In the genomic region with DNA sequence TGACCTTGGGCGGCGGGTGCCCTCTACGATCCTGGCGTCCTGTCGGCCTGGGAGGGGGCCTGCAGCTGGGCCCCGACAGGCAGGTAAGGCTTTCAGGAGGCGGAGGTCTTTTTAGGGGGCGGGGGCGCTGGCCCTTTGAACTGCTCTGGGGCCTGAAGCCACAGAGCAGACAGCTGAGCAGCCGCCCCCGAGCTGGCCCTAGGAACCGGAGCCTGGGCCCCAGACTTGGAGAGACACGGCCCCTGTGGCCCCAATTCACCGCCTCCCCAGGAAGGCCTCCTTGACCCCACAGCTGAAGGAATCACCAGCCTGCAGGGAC, we compare ENCODE assay signal across 8 cellular contexts. TPM values are rescaled to one million over a fixed set of nuclear protein-coding genes. Genes with fewer than 3 reads are reported as not detected.
DNase-seq lines count a peak whose midpoint lies in the region; ATAC-seq and TF ChIP-seq lines count a peak whose summit lies in the region.

No MANE protein-coding gene starts in this region.

- intact Hi-C loops in CD4-positive, alpha-beta T cell (cut with DNase I, micrococcal nuclease), result loop anchor here (1.0 to 2.0 kb wide), 3 partner anchors 24 to 64 kb away; a partner anchor contains a TSS

- H3K9ac ChIP-seq in MM.1S (ENCODE audit: low read length), result peak overlapping the region; percentile 93

- POLR2A ChIA-PET in CD4-positive, alpha-beta T cell (lab: Charles Lee), result interaction anchor here (0.7 to 3.1 kb wide), 10 partner anchors 11 to 175 kb away, joined by 3 to 78 read pairs (median 6); a partner anchor contains a TSS

- H3K4me2 ChIP-seq in MM.1S (ENCODE audit: low read depth, low read length), result peak overlapping the region; percentile 92

- H3K27me3 ChIP-seq in CD4-positive, alpha-beta T cell (ENCODE audit: control insufficient read depth, insufficient read depth, low read length), result no peaks in the 10 kb centered on the region
- H3K27me3 ChIP-seq in MM.1S (replicated peaks; ENCODE audit: insufficient read depth, low read length) (no peaks in the 10 kb centered on the region), neuron (ENCODE audit: insufficient read depth, low read length) (no peaks in the 10 kb centered on the region)

- peaks cover 23% of the 10 kb centered on the region for H3K4me1 ChIP-seq in MM.1S (ENCODE audit: low read length)
- peaks cover 30% of the 10 kb centered on the region for H3K4me1 ChIP-seq in neuron (ENCODE audit: insufficient read depth, low read length)

- H3K27me3 Mint-ChIP-seq in CD4-positive, alpha-beta T cell, result no peaks in the 10 kb centered on the region
- H3K27me3 Mint-ChIP-seq in endothelial cell (ENCODE audit: unreplicated experiment), result peaks cover 7% of the 10 kb centered on the region

- peaks cover 51% of the 10 kb centered on the region for H3K4me1 Mint-ChIP-seq in CD4-positive, alpha-beta T cell (ENCODE audit: low read depth)
- peaks cover 27% of the 10 kb centered on the region for H3K4me1 Mint-ChIP-seq in endothelial cell (ENCODE audit: unreplicated experiment)

- no peaks in the 10 kb centered on the region for H3K9me3 Mint-ChIP-seq in CD4-positive, alpha-beta T cell
- H3K9me3 Mint-ChIP-seq in endothelial cell (ENCODE audit: unreplicated experiment), result no peaks in the 10 kb centered on the region

- peak overlapping the region; percentile 98 for H3K4me3 Mint-ChIP-seq in CD4-positive, alpha-beta T cell
- H3K4me3 Mint-ChIP-seq in endothelial cell (ENCODE audit: unreplicated experiment), result peak overlapping the region; percentile 91

- no peaks in the 10 kb centered on the region for H3K9me3 ChIP-seq in CD4-positive, alpha-beta T cell (ENCODE audit: control insufficient read depth, low read length)
- no peaks in the 10 kb centered on the region for H3K9me3 ChIP-seq in MM.1S (replicated peaks; ENCODE audit: insufficient read depth, low read length)
- H3K9me3 ChIP-seq in neuron (ENCODE audit: low read length), result no peaks in the 10 kb centered on the region

- H3F3A ChIP-seq in MM.1S (ENCODE audit: insufficient read depth, low read length), result peaks cover 12% of the 10 kb centered on the region

- H3K36me3 Mint-ChIP-seq in CD4-positive, alpha-beta T cell (ENCODE audit: low read depth), result peaks cover 22% of the 10 kb centered on the region
- peaks cover 3% of the 10 kb centered on the region for H3K36me3 Mint-ChIP-seq in endothelial cell (ENCODE audit: low read depth, unreplicated experiment)

- no peak for TF ChIP-seq CTCF in CD4-positive, alpha-beta T cell (IDR thresholded peaks at IDR 0.05)
- TF ChIP-seq CTCF in MM.1S (IDR thresholded peaks at IDR 0.05; ENCODE audit: low read length), result no peak
- TF ChIP-seq CTCF in endothelial cell (IDR thresholded peaks at IDR 0.05; ENCODE audit: unreplicated experiment), result no peak
- no peak for TF ChIP-seq CTCF in omental fat pad (IDR thresholded peaks at IDR 0.05)

- CTCF ChIA-PET in CD4-positive, alpha-beta T cell (lab: Charles Lee), result interaction anchor here (1.3 to 4.6 kb wide), 8 partner anchors 10 to 65 kb away, joined by 3 to 58 read pairs (median 10); a partner anchor contains a TSS

- H3K79me2 ChIP-seq in MM.1S (ENCODE audit: low read length), result peaks cover 41% of the 10 kb centered on the region

- peaks cover 28% of the 10 kb centered on the region for H4K20me1 ChIP-seq in MM.1S (ENCODE audit: insufficient read depth, low read length)

- no peaks in the 10 kb centered on the region for H3K9me2 ChIP-seq in MM.1S (replicated peaks; ENCODE audit: insufficient read depth, low read length)

- peak overlapping the region; percentile 83 for H3K4me3 ChIP-seq in MM.1S (ENCODE audit: low read length)
- peak overlapping the region; percentile 55 for H3K4me3 ChIP-seq in neuron (ENCODE audit: low read length)

- peak overlapping the region; percentile 76 for H3K27ac ChIP-seq in CD4-positive, alpha-beta T cell (ENCODE audit: low read depth, low read length)
- H3K27ac ChIP-seq in MM.1S (ENCODE audit: low read length), result peak overlapping the region; percentile 84

- H3K27ac Mint-ChIP-seq in CD4-positive, alpha-beta T cell, result peak overlapping the region; percentile 99
- H3K27ac Mint-ChIP-seq in endothelial cell (ENCODE audit: unreplicated experiment), result no peak overlapping the region

- peak in 4 of 10 experiments; percentile 19 to 46 (median 28) for DNase-seq in CD4-positive, alpha-beta T cell
- DNase-seq in MM.1S (peak; percentile 60), endothelial cell (ENCODE audit: low spot score) (no peak), omental fat pad (ENCODE audit: low spot score) (no peak), NCI-H510A treated with DMSO at 0.1 percent for 48 hours (lab: John Stamatoyannopoulos, UW) (no peak), NCI-H1105 treated with DMSO at 0.1 percent for 48 hours (lab: John Stamatoyannopoulos, UW) (no peak), NCI-H2107 (lab: John Stamatoyannopoulos, UW) (no peak)

- ATAC-seq in CD4-positive, alpha-beta T cell (ENCODE audit: poor library complexity), result peak; percentile 10
- ATAC-seq in omental fat pad (ENCODE audit: low FRiP score), result no peak

- no peaks in the 10 kb centered on the region for H3K36me3 ChIP-seq in MM.1S (replicated peaks; ENCODE audit: insufficient read depth, low read length)
- peaks cover 8% of the 10 kb centered on the region for H3K36me3 ChIP-seq in neuron (ENCODE audit: insufficient read depth, low read length)

- H2AFZ ChIP-seq in MM.1S (ENCODE audit: low read length) (peak overlapping the region; percentile 81), neuron (ENCODE audit: low read depth, low read length) (peak overlapping the region; percentile 88)

RNA-seq across cellular contexts. Expression of a gene that starts 0.5 kb away (rescaled TPM):
- 10 to 100 TPM; 84.6 to 88.5 TPM for total RNA-seq in CD4-positive, alpha-beta T cell
- total RNA-seq in endothelial cell (ENCODE audit: unreplicated experiment) (57.7 TPM), omental fat pad (10 to 100 TPM; 32.7 to 47.8 (median 39.7) TPM)

RNA-seq across cellular contexts. Expression of a gene that starts 23.8 kb away (rescaled TPM):
- 10 to 100 TPM; 27.1 to 31.7 TPM for total RNA-seq in CD4-positive, alpha-beta T cell
- total RNA-seq in endothelial cell (ENCODE audit: unreplicated experiment) (25.3 TPM), omental fat pad (10 to 100 TPM; 21.3 to 31.2 (median 24.5) TPM)
